ENCODE assay signal across 8 cellular contexts in genomic region chr2:217622205-217622621, GRCh38.
DNase-seq lines count a peak whose midpoint lies in the region; ATAC-seq and TF ChIP-seq lines count a peak whose summit lies in the region.

No MANE protein-coding gene starts in this region.

- H3K9me3 ChIP-seq in gastroesophageal sphincter (no peaks in the 10 kb centered on the region), osteoblast (ENCODE audit: low read depth, low read length) (no peaks in the 10 kb centered on the region)

- no peak overlapping the region for H2AFZ ChIP-seq in osteoblast (ENCODE audit: low read length)

- peak; percentile 56 for ATAC-seq in gastroesophageal sphincter
- no peak for ATAC-seq in GM19467 (IDR thresholded peaks at IDR 0.05; ENCODE audit: unreplicated experiment)
- ATAC-seq in HG03469 (IDR thresholded peaks at IDR 0.05; ENCODE audit: unreplicated experiment), result no peak

- no peaks in the 10 kb centered on the region for H3K79me2 ChIP-seq in osteoblast (ENCODE audit: insufficient read depth, low read length)

- H3K4me1 ChIP-seq in gastroesophageal sphincter (peaks cover 0 to 36% (median 20%) of the 10 kb centered on the region in 3 donors), osteoblast (ENCODE audit: insufficient read depth, low read length) (no peaks in the 10 kb centered on the region)

- H3K4me3 ChIP-seq in gastroesophageal sphincter (no peak overlapping the region), osteoblast (ENCODE audit: insufficient read depth, low read length) (no peak overlapping the region)

- H3K4me2 ChIP-seq in osteoblast (ENCODE audit: insufficient read depth, low read length), result no peak overlapping the region

- DNase-seq in DMS53 (lab: John Stamatoyannopoulos, UW), result peak; percentile 91
- peak; percentile 32 for DNase-seq in NCI-H774 (lab: John Stamatoyannopoulos, UW)
- peak; percentile 31 for DNase-seq in osteoblast (ENCODE audit: insufficient read length, low spot score, missing footprints)
- DNase-seq in DMS114 treated with DMSO at 0.1 percent for 48 hours (lab: John Stamatoyannopoulos, UW; ENCODE audit: unreplicated experiment), result no peak
- DNase-seq in NCI-H1048 (lab: John Stamatoyannopoulos, UW), result no peak

- H3K27me3 ChIP-seq in gastroesophageal sphincter (no peaks in the 10 kb centered on the region), osteoblast (ENCODE audit: insufficient read depth, low read length) (peaks cover 24% of the 10 kb centered on the region)

- no peaks in the 10 kb centered on the region for H4K20me1 ChIP-seq in osteoblast (ENCODE audit: insufficient read depth, low read length)

- no peak for TF ChIP-seq POLR2A in gastroesophageal sphincter (IDR thresholded peaks at IDR 0.05)

- H3K27ac ChIP-seq in gastroesophageal sphincter, result peak overlapping the region in 3 of 4 donors; percentile 47 to 58 (median 48)
- H3K27ac ChIP-seq in osteoblast (ENCODE audit: low read depth, low read length), result no peak overlapping the region

- TF ChIP-seq EP300 in gastroesophageal sphincter (IDR thresholded peaks at IDR 0.05), result no peak

- H3K36me3 ChIP-seq in gastroesophageal sphincter (no peaks in the 10 kb centered on the region), osteoblast (ENCODE audit: insufficient read depth, low read length) (no peaks in the 10 kb centered on the region)

- no peak for TF ChIP-seq CTCF in gastroesophageal sphincter (IDR thresholded peaks at IDR 0.05)
- TF ChIP-seq CTCF in osteoblast (IDR thresholded peaks at IDR 0.05; ENCODE audit: extremely low read depth, low read depth, low read length), result no peak

- 6% methylated on average over 4 of the region's 5 CpGs for WGBS in gastroesophageal sphincter (ENCODE audit: low coverage in 1 of 2), 2 donors

Comparison
In these comparisons a context has a peak if more than half of its experiments do, and no peak if none do; other contexts are left out.
1. DNase-seq: peak in DMS53 (single experiment), NCI-H774 (single experiment) and osteoblast (single experiment); none in DMS114 treated with DMSO at 0.1 percent for 48 hours (single experiment) and NCI-H1048 (single experiment).